18 cellular contexts compared by ENCODE assay signal in genomic region chr5:159128070-159128507, GRCh38. TPM values are rescaled to one million over a fixed set of nuclear protein-coding genes. Genes with fewer than 3 reads are reported as not detected.
"Had no signal": no experiment of that assay in that cellular context is flagged by ENCODE, and none has a peak within 500 bp of the region (broad histone marks: within the 10 kb centered on the region; RNA-seq: fewer than 3 reads in every experiment).

No MANE protein-coding gene starts in this region.

- H3K27me3 ChIP-seq: right atrium auricular region, sigmoid colon, thyroid gland, upper lobe of left lung, uterus had no signal

- H3K4me3 ChIP-seq: dorsolateral prefrontal cortex, mucosa of descending colon, right atrium auricular region, sigmoid colon, skin epidermis, suprapubic skin, thyroid gland, upper lobe of left lung, uterus had no signal

- H3K36me3 ChIP-seq: right atrium auricular region, sigmoid colon, suprapubic skin, thyroid gland, upper lobe of left lung, uterus had no signal

- H3K9me3 ChIP-seq: mucosa of descending colon, suprapubic skin, thyroid gland, uterus had no signal

- ATAC-seq: esophagus mucosa; left lobe of liver; mucosa of descending colon; naive thymus-derived CD8-positive, alpha-beta T cell; stimulated activated naive CD8-positive, alpha-beta T cell treated with anti-CD3 and anti-CD28 coated beads, Interleukin-15, Interleukin-2, amounts not matched to agents 100 U/mL and 50 U/mL, for 24 hours had no signal

- H3K27ac ChIP-seq: dorsolateral prefrontal cortex, right atrium auricular region, sigmoid colon, skin epidermis, suprapubic skin, thyroid gland, upper lobe of left lung, uterus had no signal

- DNase-seq: cortex of kidney; dorsolateral prefrontal cortex; effector CD8-positive, alpha-beta T cell; islet precursor cell; mammary epithelial cell; mucosa of descending colon; naive thymus-derived CD8-positive, alpha-beta T cell; posterior cingulate gyrus; sigmoid colon; stimulated activated naive CD8-positive, alpha-beta T cell treated with anti-CD3 and anti-CD28 coated beads, Interleukin-15, Interleukin-2, amounts not matched to agents 100 U/mL and 50 U/mL, for 24 hours; thyroid gland; upper lobe of left lung; uterus had no signal

- H3K4me1 ChIP-seq: sigmoid colon, suprapubic skin, thyroid gland, upper lobe of left lung, uterus had no signal

RNA-seq across cellular contexts. Expression of gene EBF1, which starts 28.4 kb away (rescaled TPM):
- polyA plus RNA-seq: mammary epithelial cell had no signal
